Comparison of ENCODE assay signal across 10 cellular contexts in the genomic region with DNA sequence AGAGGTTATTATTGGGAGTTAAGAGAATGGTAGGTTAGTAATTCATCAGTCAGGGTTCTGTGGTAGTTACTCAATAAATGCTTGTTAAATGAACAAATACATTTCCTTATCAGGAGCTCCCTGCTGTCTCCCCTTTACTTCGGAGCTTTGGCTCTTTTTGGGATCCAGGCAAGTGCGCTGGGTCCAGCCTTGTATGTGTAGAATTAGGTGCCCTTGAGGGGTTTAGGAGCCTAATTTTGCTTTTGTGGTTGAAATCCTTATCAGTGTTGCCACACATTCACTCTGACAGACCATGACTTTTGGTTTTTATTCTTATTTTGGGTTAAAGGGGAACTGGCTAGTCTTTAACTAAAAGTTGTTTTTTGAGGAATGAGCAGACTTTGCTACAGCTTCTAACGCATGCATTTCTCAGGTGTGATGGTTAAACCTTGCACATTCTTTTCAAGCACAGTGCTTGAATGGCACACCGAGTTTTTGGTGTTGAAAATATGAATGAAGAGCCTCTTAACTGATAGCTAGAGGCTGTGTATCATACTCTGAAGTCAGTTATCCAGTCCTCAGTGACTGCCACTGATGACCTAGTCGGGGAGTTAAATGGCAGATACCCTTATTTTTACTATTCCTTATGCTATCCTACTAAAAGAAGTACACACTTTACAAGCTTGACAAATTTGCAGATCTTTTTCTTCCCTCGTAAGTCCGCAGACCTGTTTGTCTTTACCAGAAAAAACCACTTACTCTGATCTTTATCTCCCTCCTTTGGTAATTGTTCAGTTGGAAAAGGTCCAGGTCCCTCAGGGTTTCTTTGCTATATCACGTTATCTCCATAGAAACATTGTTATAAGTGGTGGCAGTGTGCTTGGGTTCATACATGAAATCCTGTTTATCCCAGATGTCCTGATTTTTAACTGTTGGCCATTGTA. TPM values are rescaled to one million over a fixed set of nuclear protein-coding genes. Genes with fewer than 3 reads are reported as not detected.
DNase-seq lines count a peak whose midpoint lies in the region; ATAC-seq and TF ChIP-seq lines count a peak whose summit lies in the region.
"Had no signal": no experiment of that assay in that cellular context is flagged by ENCODE, and none has a peak within 500 bp of the region (broad histone marks: within the 10 kb centered on the region; RNA-seq: fewer than 3 reads in every experiment).

No MANE protein-coding gene starts in this region.

- peaks cover 8% of the 10 kb centered on the region for H3K36me3 ChIP-seq in hepatocyte (replicated peaks; ENCODE audit: insufficient read depth, low read depth)

- H3K9me3 ChIP-seq in hepatocyte (ENCODE audit: low read depth) = no peaks in the 10 kb centered on the region

- peak overlapping the region; percentile 17 for H3K27ac ChIP-seq in hepatocyte
- H3K27ac ChIP-seq: KMS-11 had no signal

- WGBS in hepatocyte (ENCODE audit: low lambda C conversion rate, missing lambda C conversion rate) = 47% methylated on average over 8 of the region's 8 CpGs

- no peaks in the 10 kb centered on the region for H3K9me2 ChIP-seq in hepatocyte (replicated peaks; ENCODE audit: insufficient read depth)

- H2AFZ ChIP-seq in hepatocyte = no peak overlapping the region

- TF ChIP-seq CTCF in hepatocyte (IDR thresholded peaks at IDR 0.05; ENCODE audit: poor library complexity) = no peak

- H3K4me1 ChIP-seq in hepatocyte (ENCODE audit: insufficient read depth) = peaks cover 11% of the 10 kb centered on the region

- ATAC-seq in GM18519 (IDR thresholded peaks at IDR 0.05; ENCODE audit: low FRiP score, unreplicated experiment) = no peak
- no peak for ATAC-seq in HG03460 (IDR thresholded peaks at IDR 0.05; ENCODE audit: unreplicated experiment)
- ATAC-seq in HG02798 (IDR thresholded peaks at IDR 0.05; ENCODE audit: poor library complexity, unreplicated experiment) = no peak

- peak; percentile 76 for DNase-seq in COR-L47 (lab: John Stamatoyannopoulos, UW)
- peak; percentile 79 for DNase-seq in NCI-H1092 (lab: John Stamatoyannopoulos, UW)
- peak; percentile 79 for DNase-seq in RPMI7951 (ENCODE audit: low read depth)
- peak; percentile 32 for DNase-seq in hepatocyte (ENCODE audit: low spot score)
- DNase-seq in GM03348 (ENCODE audit: low spot score) = no peak
- DNase-seq: activated CD8-positive, alpha-beta memory T cell treated with anti-CD3 and anti-CD28 coated beads for 24 hours had no signal

- H4K20me1 ChIP-seq in hepatocyte (ENCODE audit: insufficient read depth, poor library complexity, severe bottlenecking) = no peaks in the 10 kb centered on the region

- no peaks in the 10 kb centered on the region for H3K27me3 ChIP-seq in hepatocyte

- H3K4me2 ChIP-seq in hepatocyte = no peak overlapping the region
- H3K4me2 ChIP-seq: KMS-11 had no signal

- H3K4me3 ChIP-seq in hepatocyte = no peak overlapping the region

- peaks cover 16% of the 10 kb centered on the region for H3K79me2 ChIP-seq in hepatocyte

RNA-seq across cellular contexts. Expression of a gene that starts 50.7 kb away (rescaled TPM):
- 32.4 and 38.1 TPM in 2 replicates for total RNA-seq in RPMI7951 (2014; rRNA removed; shearing (Covaris generic))
- total RNA-seq in hepatocyte = 48.5 and 73.2 TPM in 2 replicates
- polyA plus RNA-seq in hepatocyte = 52.7 and 52.8 TPM in 2 replicates

RNA-seq across cellular contexts. Expression of a gene that starts 58.0 kb away (rescaled TPM):
- total RNA-seq in RPMI7951 (2014; rRNA removed; shearing (Covaris generic)) = 15.6 and 18.5 TPM in 2 replicates
- 38.2 and 39.9 TPM in 2 replicates for total RNA-seq in hepatocyte
- 28.3 and 33.3 TPM in 2 replicates for polyA plus RNA-seq in hepatocyte
